In genomic region chr2:141820893-141821292, GRCh38 we compare ENCODE assay signal across 27 cellular contexts.
"Had no signal": no experiment of that assay in that cellular context is flagged by ENCODE, and none has a peak within 500 bp of the region (broad histone marks: within the 10 kb centered on the region; RNA-seq: fewer than 3 reads in every experiment).

No MANE protein-coding gene starts in this region.

- H3K4me1 Mint-ChIP-seq: activated CD4-positive, alpha-beta memory T cell treated with anti-CD3 and anti-CD28 coated beads, Interleukin-2, amount 10 ng/mL, durations not matched to agents 7 days and 5 days; activated CD4-positive, alpha-beta T cell treated with anti-CD3 and anti-CD28 coated beads, Interleukin-2, amount 10 ng/mL, durations not matched to agents 7 days and 5 days; activated naive CD4-positive, alpha-beta T cell treated with anti-CD3 and anti-CD28 coated beads, Interleukin-2, amount 10 ng/mL, durations not matched to agents 7 days and 5 days; activated naive CD8-positive, alpha-beta T cell treated with anti-CD3 and anti-CD28 coated beads, Interleukin-2, amount 10 ng/mL, durations not matched to agents 7 days and 5 days; nephron; stimulated activated naive B cell treated with anti-CD40 and anti-IgM and Interleukin-4, amounts not matched to agents 10 μg/mL and 1 μg/mL and 100 μg/mL, for 72 hours; T-helper 17 cell had no signal

- H3K36me3 Mint-ChIP-seq: activated naive CD4-positive, alpha-beta T cell treated with anti-CD3 and anti-CD28 coated beads, Interleukin-2, amount 10 ng/mL, durations not matched to agents 7 days and 5 days; activated naive CD8-positive, alpha-beta T cell treated with anti-CD3 and anti-CD28 coated beads, Interleukin-2, amount 10 ng/mL, durations not matched to agents 7 days and 5 days; brain; stimulated activated naive B cell treated with anti-CD40 and anti-IgM and Interleukin-4, amounts not matched to agents 10 μg/mL and 1 μg/mL and 100 μg/mL, for 72 hours had no signal

- H3K27me3 ChIP-seq: ascending aorta, cardiac muscle cell, gastroesophageal sphincter, hepatocyte, left lung, suprapubic skin, tibial artery, upper lobe of right lung had no signal

- H3K79me2 ChIP-seq: hepatocyte had no signal

- H3K27ac Mint-ChIP-seq: activated CD4-positive, alpha-beta memory T cell treated with anti-CD3 and anti-CD28 coated beads, Interleukin-2, amount 10 ng/mL, durations not matched to agents 7 days and 5 days; activated CD4-positive, alpha-beta T cell treated with anti-CD3 and anti-CD28 coated beads, Interleukin-2, amount 10 ng/mL, durations not matched to agents 7 days and 5 days; activated naive CD4-positive, alpha-beta T cell treated with anti-CD3 and anti-CD28 coated beads, Interleukin-2, amount 10 ng/mL, durations not matched to agents 7 days and 5 days; activated naive CD8-positive, alpha-beta T cell treated with anti-CD3 and anti-CD28 coated beads, Interleukin-2, amount 10 ng/mL, durations not matched to agents 7 days and 5 days; activated T-cell treated with anti-CD3 and anti-CD28 coated beads, Interleukin-2, amount 50 U/mL, for 24 hours; brain; nephron; stimulated activated naive B cell treated with anti-CD40 and anti-IgM and Interleukin-4, amounts not matched to agents 10 μg/mL and 1 μg/mL and 100 μg/mL, for 72 hours; T-helper 17 cell had no signal

- H3K9me3 Mint-ChIP-seq: nephron had no signal

- H3K4me1 ChIP-seq: ascending aorta, gastroesophageal sphincter, left lung, lower lobe of right lung, suprapubic skin, tibial artery, upper lobe of right lung had no signal

- H2AFZ ChIP-seq: hepatocyte had no signal

- ATAC-seq: gastroesophageal sphincter; left lung; lower lobe of right lung; right cardiac atrium; stimulated activated naive B cell treated with anti-CD40 and anti-IgM and Interleukin-4, amounts not matched to agents 10 μg/mL and 1 μg/mL and 100 μg/mL, for 72 hours; T-helper 17 cell; upper lobe of right lung had no signal

- H3K27ac ChIP-seq: ascending aorta, cardiac muscle cell, coronary artery, gastroesophageal sphincter, hepatocyte, left lung, lower lobe of right lung, suprapubic skin, tibial artery, upper lobe of right lung had no signal

- H3K9me3 ChIP-seq: ascending aorta, gastroesophageal sphincter, lower lobe of right lung, suprapubic skin, tibial artery, upper lobe of right lung had no signal

- H3K36me3 ChIP-seq: ascending aorta, cardiac muscle cell, gastroesophageal sphincter, left lung, lower lobe of right lung, suprapubic skin, tibial artery, upper lobe of right lung had no signal

- H3K4me3 Mint-ChIP-seq: activated CD4-positive, alpha-beta memory T cell treated with anti-CD3 and anti-CD28 coated beads, Interleukin-2, amount 10 ng/mL, durations not matched to agents 7 days and 5 days; activated CD4-positive, alpha-beta T cell treated with anti-CD3 and anti-CD28 coated beads, Interleukin-2, amount 10 ng/mL, durations not matched to agents 7 days and 5 days; activated naive CD4-positive, alpha-beta T cell treated with anti-CD3 and anti-CD28 coated beads, Interleukin-2, amount 10 ng/mL, durations not matched to agents 7 days and 5 days; activated naive CD8-positive, alpha-beta T cell treated with anti-CD3 and anti-CD28 coated beads, Interleukin-2, amount 10 ng/mL, durations not matched to agents 7 days and 5 days; activated T-cell treated with anti-CD3 and anti-CD28 coated beads, Interleukin-2, amount 50 U/mL, for 24 hours; brain; nephron; stimulated activated naive B cell treated with anti-CD40 and anti-IgM and Interleukin-4, amounts not matched to agents 10 μg/mL and 1 μg/mL and 100 μg/mL, for 72 hours; T-helper 17 cell had no signal

- DNase-seq: activated CD4-positive, alpha-beta memory T cell treated with anti-CD3 and anti-CD28 coated beads, Interleukin-2, amount 10 ng/mL, durations not matched to agents 7 days and 5 days; activated CD4-positive, alpha-beta T cell treated with anti-CD3 and anti-CD28 coated beads for 1 hour; activated CD4-positive, alpha-beta T cell treated with anti-CD3 and anti-CD28 coated beads, Interleukin-2, amount 10 ng/mL, durations not matched to agents 7 days and 5 days; activated CD8-positive, alpha-beta memory T cell treated with anti-CD3 and anti-CD28 coated beads, Interleukin-2, amount 50 U/mL, for 48 hours; activated gamma-delta T cell; activated naive CD4-positive, alpha-beta T cell treated with anti-CD3 and anti-CD28 coated beads, Interleukin-2, amount 10 ng/mL, durations not matched to agents 7 days and 5 days; activated naive CD8-positive, alpha-beta T cell treated with anti-CD3 and anti-CD28 coated beads, Interleukin-2, amount 10 ng/mL, durations not matched to agents 7 days and 5 days; activated T-cell treated with anti-CD3 and anti-CD28 coated beads, Interleukin-2, amount 50 U/mL, for 24 hours; kidney glomerular epithelial cell; left lung; lower lobe of right lung; right cardiac atrium; stimulated activated CD4-positive, alpha-beta T cell treated with anti-CD3 and anti-CD28 coated beads, Interleukin-15, amount 100 ng/mL, for 24 hours; stimulated activated CD4-positive, alpha-beta T cell treated with anti-CD3 and anti-CD28 coated beads, Interleukin-2, amount 100 ng/mL, for 24 hours; stimulated activated naive B cell treated with anti-CD40 and anti-IgM and Interleukin-4, amounts not matched to agents 10 μg/mL and 1 μg/mL and 100 μg/mL, for 72 hours; T-helper 17 cell; T1000; tibial artery; upper lobe of right lung had no signal

- H3K27me3 Mint-ChIP-seq: activated CD4-positive, alpha-beta memory T cell treated with anti-CD3 and anti-CD28 coated beads, Interleukin-2, amount 10 ng/mL, durations not matched to agents 7 days and 5 days; activated CD4-positive, alpha-beta T cell treated with anti-CD3 and anti-CD28 coated beads, Interleukin-2, amount 10 ng/mL, durations not matched to agents 7 days and 5 days; activated naive CD4-positive, alpha-beta T cell treated with anti-CD3 and anti-CD28 coated beads, Interleukin-2, amount 10 ng/mL, durations not matched to agents 7 days and 5 days; activated naive CD8-positive, alpha-beta T cell treated with anti-CD3 and anti-CD28 coated beads, Interleukin-2, amount 10 ng/mL, durations not matched to agents 7 days and 5 days; activated T-cell treated with anti-CD3 and anti-CD28 coated beads, Interleukin-2, amount 50 U/mL, for 24 hours; brain; stimulated activated naive B cell treated with anti-CD40 and anti-IgM and Interleukin-4, amounts not matched to agents 10 μg/mL and 1 μg/mL and 100 μg/mL, for 72 hours; T-helper 17 cell had no signal

- H3K4me3 ChIP-seq: ascending aorta, cardiac muscle cell, coronary artery, gastroesophageal sphincter, hepatocyte, left lung, lower lobe of right lung, suprapubic skin, tibial artery, upper lobe of right lung had no signal

- H3K4me2 ChIP-seq: hepatocyte had no signal
